1 cellular context compared by ENCODE assay signal in the genomic region with DNA sequence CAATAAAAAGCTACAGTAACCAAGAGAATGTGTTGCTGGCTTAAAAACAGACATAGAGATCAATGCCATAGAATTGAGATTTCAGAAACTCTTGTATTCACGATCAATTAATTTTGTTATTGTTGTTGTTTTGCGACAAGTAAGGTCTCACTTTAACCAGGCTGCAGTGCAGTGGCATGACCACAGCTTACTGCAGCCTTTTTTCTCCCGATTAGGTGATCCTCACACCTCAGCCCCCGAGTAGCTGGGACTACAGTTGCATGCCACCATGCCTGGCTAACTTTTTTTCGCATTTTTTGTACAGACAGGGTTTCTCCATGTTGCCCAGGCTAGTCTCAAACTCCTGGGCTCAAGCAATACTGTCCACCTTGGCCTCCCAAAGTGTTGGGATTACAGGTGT.
TF ChIP-seq lines count a peak whose summit lies in the region.

No MANE protein-coding gene starts in this region.

TF ChIP-seq in WTC11, 78 proteins besides CTCF, POLR2A, EP300 and RAD21 (continued from another document):
- TF ChIP-seq, protein P1, sequence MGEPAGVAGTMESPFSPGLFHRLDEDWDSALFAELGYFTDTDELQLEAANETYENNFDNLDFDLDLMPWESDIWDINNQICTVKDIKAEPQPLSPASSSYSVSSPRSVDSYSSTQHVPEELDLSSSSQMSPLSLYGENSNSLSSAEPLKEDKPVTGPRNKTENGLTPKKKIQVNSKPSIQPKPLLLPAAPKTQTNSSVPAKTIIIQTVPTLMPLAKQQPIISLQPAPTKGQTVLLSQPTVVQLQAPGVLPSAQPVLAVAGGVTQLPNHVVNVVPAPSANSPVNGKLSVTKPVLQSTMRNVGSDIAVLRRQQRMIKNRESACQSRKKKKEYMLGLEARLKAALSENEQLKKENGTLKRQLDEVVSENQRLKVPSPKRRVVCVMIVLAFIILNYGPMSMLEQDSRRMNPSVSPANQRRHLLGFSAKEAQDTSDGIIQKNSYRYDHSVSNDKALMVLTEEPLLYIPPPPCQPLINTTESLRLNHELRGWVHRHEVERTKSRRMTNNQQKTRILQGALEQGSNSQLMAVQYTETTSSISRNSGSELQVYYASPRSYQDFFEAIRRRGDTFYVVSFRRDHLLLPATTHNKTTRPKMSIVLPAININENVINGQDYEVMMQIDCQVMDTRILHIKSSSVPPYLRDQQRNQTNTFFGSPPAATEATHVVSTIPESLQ (CRISPR knock-in tag; IDR thresholded peaks at IDR 0.05) = no peak
- no peak for TF ChIP-seq ZNF423 (CRISPR knock-in tag; IDR thresholded peaks at IDR 0.05)
- no peak for TF ChIP-seq TEAD4 (CRISPR knock-in tag; IDR thresholded peaks at IDR 0.05)
- TF ChIP-seq, protein P2, sequence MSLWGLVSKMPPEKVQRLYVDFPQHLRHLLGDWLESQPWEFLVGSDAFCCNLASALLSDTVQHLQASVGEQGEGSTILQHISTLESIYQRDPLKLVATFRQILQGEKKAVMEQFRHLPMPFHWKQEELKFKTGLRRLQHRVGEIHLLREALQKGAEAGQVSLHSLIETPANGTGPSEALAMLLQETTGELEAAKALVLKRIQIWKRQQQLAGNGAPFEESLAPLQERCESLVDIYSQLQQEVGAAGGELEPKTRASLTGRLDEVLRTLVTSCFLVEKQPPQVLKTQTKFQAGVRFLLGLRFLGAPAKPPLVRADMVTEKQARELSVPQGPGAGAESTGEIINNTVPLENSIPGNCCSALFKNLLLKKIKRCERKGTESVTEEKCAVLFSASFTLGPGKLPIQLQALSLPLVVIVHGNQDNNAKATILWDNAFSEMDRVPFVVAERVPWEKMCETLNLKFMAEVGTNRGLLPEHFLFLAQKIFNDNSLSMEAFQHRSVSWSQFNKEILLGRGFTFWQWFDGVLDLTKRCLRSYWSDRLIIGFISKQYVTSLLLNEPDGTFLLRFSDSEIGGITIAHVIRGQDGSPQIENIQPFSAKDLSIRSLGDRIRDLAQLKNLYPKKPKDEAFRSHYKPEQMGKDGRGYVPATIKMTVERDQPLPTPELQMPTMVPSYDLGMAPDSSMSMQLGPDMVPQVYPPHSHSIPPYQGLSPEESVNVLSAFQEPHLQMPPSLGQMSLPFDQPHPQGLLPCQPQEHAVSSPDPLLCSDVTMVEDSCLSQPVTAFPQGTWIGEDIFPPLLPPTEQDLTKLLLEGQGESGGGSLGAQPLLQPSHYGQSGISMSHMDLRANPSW (CRISPR knock-in tag; conservative IDR thresholded peaks at IDR 0.05; ENCODE audit: low read depth) = no peak
- TF ChIP-seq, protein P3, sequence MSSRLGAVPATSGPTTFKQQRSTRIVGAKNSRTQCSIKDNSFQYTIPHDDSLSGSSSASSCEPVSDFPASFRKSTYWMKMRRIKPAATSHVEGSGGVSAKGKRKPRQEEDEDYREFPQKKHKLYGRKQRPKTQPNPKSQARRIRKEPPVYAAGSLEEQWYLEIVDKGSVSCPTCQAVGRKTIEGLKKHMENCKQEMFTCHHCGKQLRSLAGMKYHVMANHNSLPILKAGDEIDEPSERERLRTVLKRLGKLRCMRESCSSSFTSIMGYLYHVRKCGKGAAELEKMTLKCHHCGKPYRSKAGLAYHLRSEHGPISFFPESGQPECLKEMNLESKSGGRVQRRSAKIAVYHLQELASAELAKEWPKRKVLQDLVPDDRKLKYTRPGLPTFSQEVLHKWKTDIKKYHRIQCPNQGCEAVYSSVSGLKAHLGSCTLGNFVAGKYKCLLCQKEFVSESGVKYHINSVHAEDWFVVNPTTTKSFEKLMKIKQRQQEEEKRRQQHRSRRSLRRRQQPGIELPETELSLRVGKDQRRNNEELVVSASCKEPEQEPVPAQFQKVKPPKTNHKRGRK (CRISPR knock-in tag; IDR thresholded peaks at IDR 0.05; ENCODE audit: borderline replicate concordance) = no peak
